ENCODE assay signal across 1 cellular context in genomic region chr6:41027799-41028617, GRCh38.
TF ChIP-seq lines count a peak whose summit lies in the region.

No MANE protein-coding gene starts in this region.

TF ChIP-seq in neural cell, 6 proteins besides CTCF, POLR2A, EP300 and RAD21 (continued from another document):
- TF ChIP-seq REST (IDR thresholded peaks at IDR 0.05; ENCODE audit: borderline replicate concordance) = no peak
